ENCODE assay signal across 16 cellular contexts in the genomic region with DNA sequence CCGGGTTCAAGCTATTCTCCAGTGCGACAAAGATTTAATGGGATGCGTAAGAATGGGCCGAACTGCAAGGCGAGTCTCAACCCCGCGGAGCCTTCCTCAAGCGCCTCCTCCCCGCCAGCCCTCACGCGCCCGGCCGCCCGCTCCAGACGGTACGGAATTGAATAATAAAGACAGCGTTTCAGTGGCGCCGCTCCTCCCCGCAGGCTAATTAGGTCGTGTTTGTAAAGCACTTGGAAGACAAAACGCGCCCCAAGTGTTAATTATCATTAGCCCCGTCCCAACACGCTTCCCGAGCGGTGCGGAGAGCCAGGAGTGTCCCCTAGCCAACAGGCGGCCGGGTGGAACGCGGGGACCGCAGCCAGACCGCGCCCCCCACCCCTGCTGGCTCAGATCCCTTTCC.
DNase-seq lines count a peak whose midpoint lies in the region; ATAC-seq and TF ChIP-seq lines count a peak whose summit lies in the region.
"Had no signal": no experiment of that assay in that cellular context is flagged by ENCODE, and none has a peak within 500 bp of the region (broad histone marks: within the 10 kb centered on the region; RNA-seq: fewer than 3 reads in every experiment).

No MANE protein-coding gene starts in this region.

- H3K4me1 Mint-ChIP-seq in natural killer cell treated with Interleukin-12 subunit alpha and Interleukin-12 subunit beta and Interleukin-15 and Interleukin-18, amount 100 ng/mL, for 72 hours (ENCODE audit: low read depth in 2 of 2), result no peaks in the 10 kb centered on the region
- H3K4me1 Mint-ChIP-seq in natural killer cell, result no peaks in the 10 kb centered on the region
- H3K4me1 Mint-ChIP-seq in HFFc6 (ENCODE audit: low read depth), result no peaks in the 10 kb centered on the region
- H3K4me1 Mint-ChIP-seq: activated naive CD4-positive, alpha-beta T cell treated with anti-CD3 and anti-CD28 coated beads, Interleukin-2, amount 50 U/mL, for 24 hours; memory B cell had no signal

- no peak for ATAC-seq in natural killer cell treated with Interleukin-12 subunit alpha and Interleukin-12 subunit beta and Interleukin-15 and Interleukin-18, amount 100 ng/mL, for 72 hours
- ATAC-seq in natural killer cell, result no peak
- ATAC-seq in GM21390 (IDR thresholded peaks at IDR 0.05; ENCODE audit: unreplicated experiment), result no peak
- no peak for ATAC-seq in HG02840 (IDR thresholded peaks at IDR 0.05; ENCODE audit: low FRiP score, unreplicated experiment)
- ATAC-seq: activated CD8-positive, alpha-beta T cell treated with anti-CD3 and anti-CD28 coated beads, Interleukin-2, amount 10 ng/mL, durations not matched to agents 7 days and 5 days; gastroesophageal sphincter; PC-3; T-helper 17 cell had no signal

- no peaks in the 10 kb centered on the region for H3K9me3 Mint-ChIP-seq in natural killer cell treated with Interleukin-12 subunit alpha and Interleukin-12 subunit beta and Interleukin-15 and Interleukin-18, amount 100 ng/mL, for 72 hours
- H3K9me3 Mint-ChIP-seq in natural killer cell (no peaks in the 10 kb centered on the region), HFFc6 (no peaks in the 10 kb centered on the region)
- H3K9me3 Mint-ChIP-seq: activated naive CD4-positive, alpha-beta T cell treated with anti-CD3 and anti-CD28 coated beads, Interleukin-2, amount 50 U/mL, for 24 hours; dendritic cell treated with granulocyte-macrophage colony-stimulating factor and Interleukin-4, amounts not matched to agents 40 ng/mL and 50 ng/mL, for 4 days; memory B cell had no signal

- TF ChIP-seq CTCF in natural killer cell (IDR thresholded peaks at IDR 0.05) (no peak), HFFc6 (IDR thresholded peaks at IDR 0.05) (no peak), foreskin fibroblast (IDR thresholded peaks at IDR 0.05; ENCODE audit: low read depth, low read length) (no peak)

- no peak overlapping the region for H3K27ac Mint-ChIP-seq in natural killer cell treated with Interleukin-12 subunit alpha and Interleukin-12 subunit beta and Interleukin-15 and Interleukin-18, amount 100 ng/mL, for 72 hours
- H3K27ac Mint-ChIP-seq in natural killer cell (no peak overlapping the region), HFFc6 (no peak overlapping the region)
- H3K27ac Mint-ChIP-seq: activated CD8-positive, alpha-beta T cell treated with anti-CD3 and anti-CD28 coated beads, Interleukin-2, amount 10 ng/mL, durations not matched to agents 7 days and 5 days; activated naive CD4-positive, alpha-beta T cell treated with anti-CD3 and anti-CD28 coated beads, Interleukin-2, amount 50 U/mL, for 24 hours; dendritic cell treated with granulocyte-macrophage colony-stimulating factor and Interleukin-4, amounts not matched to agents 40 ng/mL and 50 ng/mL, for 4 days; memory B cell; T-helper 17 cell had no signal

- no peak overlapping the region for H3K4me3 ChIP-seq in foreskin fibroblast (ENCODE audit: low read depth in 1 of 2, low read length in 2 of 2)
- H3K4me3 ChIP-seq: transverse colon had no signal

- H3K36me3 Mint-ChIP-seq in natural killer cell treated with Interleukin-12 subunit alpha and Interleukin-12 subunit beta and Interleukin-15 and Interleukin-18, amount 100 ng/mL, for 72 hours, result no peaks in the 10 kb centered on the region
- no peaks in the 10 kb centered on the region for H3K36me3 Mint-ChIP-seq in natural killer cell
- no peaks in the 10 kb centered on the region for H3K36me3 Mint-ChIP-seq in HFFc6 (ENCODE audit: low read depth)
- H3K36me3 Mint-ChIP-seq: activated naive CD4-positive, alpha-beta T cell treated with anti-CD3 and anti-CD28 coated beads, Interleukin-2, amount 50 U/mL, for 24 hours; memory B cell had no signal

- H3K27me3 Mint-ChIP-seq in natural killer cell treated with Interleukin-12 subunit alpha and Interleukin-12 subunit beta and Interleukin-15 and Interleukin-18, amount 100 ng/mL, for 72 hours, result peaks cover 43 to 47% of the 10 kb centered on the region in 2 donors
- H3K27me3 Mint-ChIP-seq in natural killer cell (ENCODE audit: low read depth in 2 of 2) (peaks cover 50 to 63% of the 10 kb centered on the region in 2 donors), HFFc6 (ENCODE audit: insufficient read depth) (peaks cover 23% of the 10 kb centered on the region)

- intact Hi-C loops in natural killer cell (cut with micrococcal nuclease), result no loop called here

- peak; percentile 5 for DNase-seq in natural killer cell treated with Interleukin-12 subunit alpha and Interleukin-12 subunit beta and Interleukin-15 and Interleukin-18, amount 100 ng/mL, for 72 hours (ENCODE audit: low spot score)
- DNase-seq in natural killer cell (no peak), astrocyte of the hippocampus (ENCODE audit: low read depth, low spot score) (peak; percentile 43), iPS-NIHi7 (ENCODE audit: extremely low spot score) (peak; percentile 86), HFFc6 (no peak), foreskin fibroblast (no peak)
- DNase-seq: activated CD8-positive, alpha-beta T cell treated with anti-CD3 and anti-CD28 coated beads, Interleukin-2, amount 10 ng/mL, durations not matched to agents 7 days and 5 days; PC-3; T-helper 17 cell; transverse colon had no signal

- H3K4me3 Mint-ChIP-seq in natural killer cell treated with Interleukin-12 subunit alpha and Interleukin-12 subunit beta and Interleukin-15 and Interleukin-18, amount 100 ng/mL, for 72 hours, result no peak overlapping the region
- no peak overlapping the region for H3K4me3 Mint-ChIP-seq in natural killer cell
- no peak overlapping the region for H3K4me3 Mint-ChIP-seq in HFFc6
- H3K4me3 Mint-ChIP-seq: activated CD8-positive, alpha-beta T cell treated with anti-CD3 and anti-CD28 coated beads, Interleukin-2, amount 10 ng/mL, durations not matched to agents 7 days and 5 days; activated naive CD4-positive, alpha-beta T cell treated with anti-CD3 and anti-CD28 coated beads, Interleukin-2, amount 50 U/mL, for 24 hours; dendritic cell treated with granulocyte-macrophage colony-stimulating factor and Interleukin-4, amounts not matched to agents 40 ng/mL and 50 ng/mL, for 4 days; T-helper 17 cell had no signal

Comparison
In these comparisons a context has a peak if more than half of its experiments do, and no peak if none do; other contexts are left out.
1. DNase-seq: peak in natural killer cell treated with Interleukin-12 subunit alpha and Interleukin-12 subunit beta and Interleukin-15 and Interleukin-18, amount 100 ng/mL, for 72 hours (single experiment), astrocyte of the hippocampus (single experiment) and iPS-NIHi7 (single experiment); none in natural killer cell (single experiment), HFFc6 (single experiment) and foreskin fibroblast (0 of 2).